Comparison of ENCODE assay signal across 1 cellular context in genomic region chr7:40122100-40122939, GRCh38. TPM values are rescaled to one million over a fixed set of nuclear protein-coding genes. Genes with fewer than 3 reads are reported as not detected.
"Had no signal": no experiment of that assay in that cellular context is flagged by ENCODE, and none has a peak within 500 bp of the region (broad histone marks: within the 10 kb centered on the region; RNA-seq: fewer than 3 reads in every experiment).

No MANE protein-coding gene starts in this region.

RNA-seq across cellular contexts. Expression of gene SUGCT, which starts 12.5 kb away (rescaled TPM):
- total RNA-seq: OCI-LY7 had no signal
